In the genomic region with DNA sequence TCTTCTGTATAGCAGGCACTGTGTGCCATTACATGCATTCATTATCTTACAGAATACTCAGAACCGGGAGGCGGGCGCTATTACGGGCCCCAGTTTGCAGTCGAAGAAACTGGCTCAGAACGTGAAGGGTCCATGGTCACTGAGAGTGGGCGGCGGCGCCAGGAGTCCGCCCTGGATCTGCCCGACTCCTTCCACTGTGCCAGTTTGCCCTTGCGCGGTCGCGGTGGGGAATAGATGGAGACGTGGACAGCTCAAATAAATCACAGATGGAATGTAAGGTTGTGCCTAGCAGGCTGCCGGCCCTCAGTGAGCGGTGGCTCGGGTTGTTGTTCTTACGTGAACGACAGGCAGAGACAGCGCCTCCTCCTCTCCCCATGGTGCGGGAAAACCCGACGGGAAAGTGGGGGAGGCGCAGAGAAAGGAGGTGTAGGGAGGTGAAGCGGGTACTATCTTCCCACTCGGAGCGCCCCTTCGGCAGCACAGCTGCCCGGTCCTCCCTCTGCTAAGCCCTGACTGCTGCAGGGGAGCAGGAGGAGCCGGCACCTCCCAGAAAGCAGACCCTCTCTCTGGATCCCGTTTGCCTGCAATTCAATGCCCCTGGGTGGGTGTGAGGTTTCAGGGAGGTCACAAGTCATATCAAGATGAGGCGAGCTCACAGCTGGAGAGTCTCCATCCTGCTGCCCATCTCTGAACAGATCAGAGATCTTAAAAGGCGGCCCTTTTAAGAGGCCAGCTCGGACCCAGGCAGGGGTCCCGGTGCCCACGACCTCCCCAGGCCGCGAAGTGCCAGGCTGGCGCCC, we compare ENCODE assay signal across 8 cellular contexts. TPM values are rescaled to one million over a fixed set of nuclear protein-coding genes. Genes with fewer than 3 reads are reported as not detected.
DNase-seq lines count a peak whose midpoint lies in the region; TF ChIP-seq lines count a peak whose summit lies in the region.

No MANE protein-coding gene starts in this region.

- CTCF ChIA-PET in AG04450 (lab: Charles Lee) = interaction anchor here (0.6 to 6.5 kb wide), 30 partner anchors 8 to 278 kb away, joined by 3 to 83 read pairs (median 8); no protein-coding TSS in a partner anchor

- H3K4me2 ChIP-seq in GM23248 (ENCODE audit: unreplicated experiment) = peak overlapping the region; percentile 67

- no peaks in the 10 kb centered on the region for H3K9me2 ChIP-seq in GM23248 (ENCODE audit: insufficient read depth)

- DNase-seq in AG04450 (ENCODE audit: low read depth, low spot score) = no peak
- DNase-seq in GM23248 = peak; percentile 35
- peak; percentile 19 for DNase-seq in T-helper 9 cell
- DNase-seq in testis = no peak
- no peak for DNase-seq in dedifferentiated amniotic fluid mesenchymal stem cell (ENCODE audit: extremely low spot score)
- no peak for DNase-seq in NK-92 (lab: John Stamatoyannopoulos, UW; ENCODE audit: unreplicated experiment)

- H2AFZ ChIP-seq in GM23248 = peak overlapping the region; percentile 82

- 4% methylated on average over 38 to 41 of the region's 41 CpGs for WGBS in GM23248 (ENCODE audit: low coverage in 1 of 2, low lambda C conversion rate in 2 of 2, missing lambda C conversion rate in 2 of 2), 2 experiments
- 5 to 9% methylated on average over 27 to 33 of the region's 41 CpGs for WGBS in mesodermal cell (ENCODE audit: insufficient coverage in 2 of 2), 2 experiments
- 1 to 2% methylated on average over 28 to 41 of the region's 41 CpGs for WGBS in testis, 2 donors

- no peak for TF ChIP-seq CTCF in AG04450 (IDR thresholded peaks at IDR 0.05; ENCODE audit: low read depth, low read length)
- no peak for TF ChIP-seq CTCF in testis (IDR thresholded peaks at IDR 0.05)

- TF ChIP-seq POLR2A in testis (IDR thresholded peaks at IDR 0.05) = no peak

- H3K4me3 ChIP-seq in AG04450 (ENCODE audit: low read depth, low read length) = peak overlapping the region; percentile 18; the same call in 1 of the 2 replicates
- peak overlapping the region; percentile 56 for H3K4me3 ChIP-seq in GM23248
- H3K4me3 ChIP-seq in duodenal mucosa (ENCODE audit: low read depth in 1 of 2, low read length in 2 of 2) = peak overlapping the region; percentile 68 to 72
- H3K4me3 ChIP-seq in mesodermal cell (ENCODE audit: extremely low read depth, insufficient read depth, low read length, poor library complexity, severe bottlenecking) = peak overlapping the region; percentile 39
- peak overlapping the region; percentile 27 to 40 for H3K4me3 ChIP-seq in testis

- H3K27me3 ChIP-seq in AG04450 (ENCODE audit: control insufficient read depth, insufficient read depth, low read length) = peaks cover 33% of the 10 kb centered on the region
- peaks cover 8% of the 10 kb centered on the region for H3K27me3 ChIP-seq in GM23248 (replicated peaks; ENCODE audit: insufficient read depth)
- H3K27me3 ChIP-seq in duodenal mucosa (ENCODE audit: control insufficient read depth in 1 of 2, insufficient read depth in 2 of 2, low read length in 2 of 2) = peaks cover 32 to 33% of the 10 kb centered on the region in 2 donors
- no peaks in the 10 kb centered on the region for H3K27me3 ChIP-seq in testis

- H4K20me1 ChIP-seq in GM23248 (ENCODE audit: insufficient read depth) = no peaks in the 10 kb centered on the region

- intact Hi-C loops in testis (cut with DNase I; ENCODE audit: low total_unique reads) = loop anchor here (10.0 kb wide), 1 partner anchor 171 kb away; no protein-coding TSS in a partner anchor

- H3K27ac ChIP-seq in AG04450 (ENCODE audit: low read depth, low read length) (no peak overlapping the region), GM23248 (no peak overlapping the region), duodenal mucosa (ENCODE audit: low read depth, low read length) (no peak overlapping the region), mesodermal cell (ENCODE audit: low read depth, low read length, severe bottlenecking) (peak overlapping the region; percentile 43), testis (no peak overlapping the region)

- H3K79me2 ChIP-seq in GM23248 (ENCODE audit: insufficient read depth) = no peaks in the 10 kb centered on the region

- H3F3A ChIP-seq in GM23248 (ENCODE audit: insufficient read depth) = no peaks in the 10 kb centered on the region

- H3K9ac ChIP-seq in GM23248 (peak overlapping the region; percentile 10; the same call in 1 of the 2 replicates), duodenal mucosa (ENCODE audit: low read depth in 1 of 2, low read length in 2 of 2) (peak overlapping the region; percentile 38 to 39)

- in situ Hi-C loops in GM23248 (cut with MboI) = no loop called here

- H3K36me3 ChIP-seq in GM23248 (ENCODE audit: low read depth) = no peaks in the 10 kb centered on the region
- H3K36me3 ChIP-seq in duodenal mucosa (ENCODE audit: control insufficient read depth in 1 of 2, insufficient read depth in 2 of 2, low read length in 2 of 2) = no peaks in the 10 kb centered on the region
- H3K36me3 ChIP-seq in mesodermal cell (ENCODE audit: control insufficient read depth, insufficient read depth, low read length) = no peaks in the 10 kb centered on the region
- no peaks in the 10 kb centered on the region for H3K36me3 ChIP-seq in testis (ENCODE audit: low read depth, missing control alignments)

- H3K4me1 ChIP-seq in GM23248 (ENCODE audit: insufficient read depth) (peaks cover 8% of the 10 kb centered on the region), duodenal mucosa (ENCODE audit: control insufficient read depth in 1 of 2, insufficient read depth in 2 of 2, low read length in 2 of 2) (peaks cover 21 to 24% of the 10 kb centered on the region in 2 donors), mesodermal cell (ENCODE audit: control insufficient read depth, insufficient read depth, low read length, poor library complexity, severe bottlenecking) (peaks cover 16% of the 10 kb centered on the region), testis (peaks cover 11% of the 10 kb centered on the region)

- POLR2A ChIA-PET in AG04450 (lab: Yijun Ruan, JAX) = interaction anchor here (0.7 to 1.6 kb wide), 3 partner anchors 22 to 58 kb away, joined by 4 to 9 read pairs (median 5); a partner anchor contains a TSS

- H3K9me3 ChIP-seq in AG04450 (ENCODE audit: control insufficient read depth, insufficient read depth, low read length) (peaks cover 9% of the 10 kb centered on the region; the same call in 1 of the 2 replicates), GM23248 (ENCODE audit: low read depth) (no peaks in the 10 kb centered on the region), duodenal mucosa (ENCODE audit: control insufficient read depth in 1 of 2, low read length in 2 of 2) (no peaks in the 10 kb centered on the region), mesodermal cell (ENCODE audit: control insufficient read depth, low read length) (no peaks in the 10 kb centered on the region), testis (no peaks in the 10 kb centered on the region)

RNA-seq across cellular contexts. Expression of a gene that starts 1.1 kb away (rescaled TPM):
- polyA plus RNA-seq in AG04450 (2011; rRNA removed) (1.1 and 1.7 TPM in 2 replicates), GM23248 (2016; fragmentation: Nextera tagmentation; extraction: Ambion mirVana) (0.80 and 0.91 TPM in 2 replicates), testis (ENCODE audit: insufficient read depth, low read depth, low replicate concordance) (3.5 TPM)
- 0.60 and 0.61 TPM in 2 replicates for polyA minus RNA-seq in AG04450 (2011; rRNA and poly(A)+ RNA removed)
- total RNA-seq in GM23248 (2014; rRNA removed; shearing (Covaris generic)) = 0.89 and 2.8 TPM in 2 replicates
- polyA plus RNA-seq in mesodermal cell (2013, experiment 1 of 2) = 31.1 TPM
- polyA plus RNA-seq in mesodermal cell (2013, experiment 2 of 2) = 23.1 TPM
- 1 to 10 TPM; 5.1 to 7.2 TPM for total RNA-seq in testis

RNA-seq across cellular contexts. Expression of a gene that starts 57.5 kb away (rescaled TPM):
- polyA plus RNA-seq in AG04450 (2011; rRNA removed) (22.5 and 24.4 TPM in 2 replicates), GM23248 (2016; fragmentation: Nextera tagmentation; extraction: Ambion mirVana) (12.2 and 13.0 TPM in 2 replicates), testis (ENCODE audit: insufficient read depth, low read depth, low replicate concordance) (44.3 TPM)
- 29.0 and 32.0 TPM in 2 replicates for polyA minus RNA-seq in AG04450 (2011; rRNA and poly(A)+ RNA removed)
- 14.3 and 15.6 TPM in 2 replicates for total RNA-seq in GM23248 (2014; rRNA removed; shearing (Covaris generic))
- polyA plus RNA-seq in mesodermal cell (2013, experiment 1 of 2) = 13.4 TPM
- polyA plus RNA-seq in mesodermal cell (2013, experiment 2 of 2) = 12.2 TPM
- 10 to 100 TPM; 23.0 to 27.1 TPM for total RNA-seq in testis

RNA-seq across cellular contexts. Expression of a gene that starts 58.0 kb away (rescaled TPM):
- 40.1 and 55.8 TPM in 2 replicates for polyA plus RNA-seq in AG04450 (2011; rRNA removed)
- 19.6 and 34.3 TPM in 2 replicates for polyA minus RNA-seq in AG04450 (2011; rRNA and poly(A)+ RNA removed)
- total RNA-seq in GM23248 (2014; rRNA removed; shearing (Covaris generic)) = 79.9 and 83.2 TPM in 2 replicates
- 61.7 and 63.2 TPM in 2 replicates for polyA plus RNA-seq in GM23248 (2016; fragmentation: Nextera tagmentation; extraction: Ambion mirVana)
- polyA plus RNA-seq in mesodermal cell (2013, experiment 1 of 2) = 30.7 TPM
- 28.4 TPM for polyA plus RNA-seq in mesodermal cell (2013, experiment 2 of 2)
- total RNA-seq in testis = 10 to 100 TPM; 30.4 to 31.3 TPM
- polyA plus RNA-seq in testis (ENCODE audit: insufficient read depth, low read depth, low replicate concordance) = 22.5 TPM

Comparison
In these comparisons a context has a peak if more than half of its experiments do, and no peak if none do; other contexts are left out.
1. DNase-seq: peak in GM23248 (single experiment) and T-helper 9 cell (single experiment); none in AG04450 (single experiment), testis (single experiment), dedifferentiated amniotic fluid mesenchymal stem cell (single experiment) and NK-92 (single experiment).
2. H3K4me3 ChIP-seq: peak in every context shown above with its lines; median percentile 70 in duodenal mucosa; 56 in GM23248; 39 in mesodermal cell; 34 in testis; 18 in AG04450.